Comparison of ENCODE assay signal across 11 cellular contexts in genomic region chr6:1770435-1770843, GRCh38.
DNase-seq lines count a peak whose midpoint lies in the region; ATAC-seq and TF ChIP-seq lines count a peak whose summit lies in the region.
"Had no signal": no experiment of that assay in that cellular context is flagged by ENCODE, and none has a peak within 500 bp of the region (broad histone marks: within the 10 kb centered on the region; RNA-seq: fewer than 3 reads in every experiment).

No MANE protein-coding gene starts in this region.

- no peaks in the 10 kb centered on the region for H3K9me3 ChIP-seq in KOPT-K1 (ENCODE audit: insufficient read depth, low read length, poor library complexity, severe bottlenecking)
- H3K9me3 ChIP-seq: ascending aorta had no signal

- no peak for TF ChIP-seq POLR2A in lower leg skin (IDR thresholded peaks at IDR 0.05)

- H3K27ac ChIP-seq in KOPT-K1 (ENCODE audit: low read depth, low read length, poor library complexity, severe bottlenecking), result peak overlapping the region; percentile 58
- H3K27ac ChIP-seq: ascending aorta had no signal

- intact Hi-C loops in lower leg skin (cut with DNase I; ENCODE audit: low total_unique reads), result no loop called here

- ATAC-seq in activated CD4-positive, CD25-positive, alpha-beta regulatory T cell treated with anti-CD3 and anti-CD28 coated beads, Interleukin-2, amount 50 U/mL, for 24 hours, result peak; percentile 55
- ATAC-seq in GM18511 (IDR thresholded peaks at IDR 0.05; ENCODE audit: unreplicated experiment), result no peak

- 75 to 76% methylated on average over 7 of the region's 7 CpGs for WGBS in lower leg skin, 2 donors

- DNase-seq in activated CD4-positive, CD25-positive, alpha-beta regulatory T cell treated with anti-CD3 and anti-CD28 coated beads, Interleukin-2, amount 50 U/mL, for 72 hours, result no peak
- peak; percentile 27 for DNase-seq in activated naive CD8-positive, alpha-beta T cell treated with anti-CD3 and anti-CD28 coated beads, Interleukin-2, amount 50 U/mL, for 16 hours (ENCODE audit: low read depth, low spot score)
- DNase-seq in stimulated activated CD4-positive, alpha-beta T cell treated with anti-CD3 and anti-CD28 coated beads, Interleukin-4, amount 100 ng/mL, for 24 hours, result peak; percentile 36
- DNase-seq in lower leg skin (ENCODE audit: low spot score in 2 of 2), result no peak
- DNase-seq in SHP77 treated with DMSO at 0.1 percent for 48 hours (lab: John Stamatoyannopoulos, UW), result no peak
- DNase-seq: head of caudate nucleus, NCI-H1105 had no signal

- H3K36me3 ChIP-seq in KOPT-K1 (ENCODE audit: insufficient read depth, low read length), result no peaks in the 10 kb centered on the region
- H3K36me3 ChIP-seq: ascending aorta had no signal

- H3K4me3 ChIP-seq in lower leg skin (ENCODE audit: low read depth, poor library complexity, severe bottlenecking), result no peak overlapping the region
- H3K4me3 ChIP-seq: ascending aorta had no signal

- no peak for TF ChIP-seq CTCF in lower leg skin (IDR thresholded peaks at IDR 0.05)

Comparison
In these comparisons a context has a peak if more than half of its experiments do, and no peak if none do; other contexts are left out.
1. DNase-seq: peak in activated naive CD8-positive, alpha-beta T cell treated with anti-CD3 and anti-CD28 coated beads, Interleukin-2, amount 50 U/mL, for 16 hours (single experiment) and stimulated activated CD4-positive, alpha-beta T cell treated with anti-CD3 and anti-CD28 coated beads, Interleukin-4, amount 100 ng/mL, for 24 hours (single experiment); none in activated CD4-positive, CD25-positive, alpha-beta regulatory T cell treated with anti-CD3 and anti-CD28 coated beads, Interleukin-2, amount 50 U/mL, for 72 hours (single experiment), lower leg skin (0 of 2) and SHP77 treated with DMSO at 0.1 percent for 48 hours (single experiment).